16 cellular contexts compared by ENCODE assay signal in genomic region chr1:22738522-22738921, GRCh38.
"Had no signal": no experiment of that assay in that cellular context is flagged by ENCODE, and none has a peak within 500 bp of the region (broad histone marks: within the 10 kb centered on the region; RNA-seq: fewer than 3 reads in every experiment).

No MANE protein-coding gene starts in this region.

- H3K9me3 ChIP-seq: adrenal gland, heart right ventricle, lower lobe of right lung, thoracic aorta had no signal

- H3K4me1 ChIP-seq: parathyroid adenoma had no signal

- H3K4me3 ChIP-seq: adrenal gland, heart right ventricle, lower lobe of right lung, thoracic aorta had no signal

- H3K4me1 Mint-ChIP-seq: activated naive CD4-positive, alpha-beta T cell treated with anti-CD3 and anti-CD28 coated beads, Interleukin-2, amount 10 ng/mL, durations not matched to agents 7 days and 5 days; activated T-helper 17 cell treated with anti-CD3 and anti-CD28 coated beads, Interleukin-2, amount 50 U/mL, for 72 hours; T-helper 17 cell had no signal

- H3K27ac Mint-ChIP-seq: activated naive CD4-positive, alpha-beta T cell treated with anti-CD3 and anti-CD28 coated beads, Interleukin-2, amount 10 ng/mL, durations not matched to agents 7 days and 5 days; activated T-helper 17 cell treated with anti-CD3 and anti-CD28 coated beads, Interleukin-2, amount 50 U/mL, for 72 hours; naive thymus-derived CD4-positive, alpha-beta T cell; stimulated activated naive CD8-positive, alpha-beta T cell treated with anti-CD3 and anti-CD28 coated beads, Interleukin-15, Interleukin-2, amounts not matched to agents 100 ng/mL and 50 ng/mL, for 24 hours had no signal

- H3K36me3 ChIP-seq: adrenal gland, brain microvascular endothelial cell, heart right ventricle, lower lobe of right lung, thoracic aorta had no signal

- H3K27me3 ChIP-seq: adrenal gland, brain microvascular endothelial cell had no signal

- H3K4me3 Mint-ChIP-seq: activated naive CD4-positive, alpha-beta T cell treated with anti-CD3 and anti-CD28 coated beads, Interleukin-2, amount 10 ng/mL, durations not matched to agents 7 days and 5 days; activated T-helper 17 cell treated with anti-CD3 and anti-CD28 coated beads, Interleukin-2, amount 50 U/mL, for 72 hours; naive thymus-derived CD4-positive, alpha-beta T cell; stimulated activated naive CD8-positive, alpha-beta T cell treated with anti-CD3 and anti-CD28 coated beads, Interleukin-15, Interleukin-2, amounts not matched to agents 100 ng/mL and 50 ng/mL, for 24 hours; T-helper 17 cell had no signal

- ATAC-seq: activated T-helper 17 cell treated with anti-CD3 and anti-CD28 coated beads, Interleukin-2, amount 50 U/mL, for 72 hours; heart right ventricle; lower lobe of right lung; naive thymus-derived CD4-positive, alpha-beta T cell; T-helper 17 cell had no signal

- H3K9ac ChIP-seq: parathyroid adenoma had no signal

- H3K27ac ChIP-seq: adrenal gland, heart right ventricle, lower lobe of right lung, parathyroid adenoma, thoracic aorta had no signal

- H3K36me3 Mint-ChIP-seq: activated naive CD4-positive, alpha-beta T cell treated with anti-CD3 and anti-CD28 coated beads, Interleukin-2, amount 10 ng/mL, durations not matched to agents 7 days and 5 days; naive thymus-derived CD4-positive, alpha-beta T cell had no signal

- DNase-seq: activated CD4-positive, alpha-beta T cell treated with anti-CD3 and anti-CD28 coated beads, Interleukin-2, amount 50 U/mL, for 1 hour; activated naive CD4-positive, alpha-beta T cell treated with anti-CD3 and anti-CD28 coated beads, Interleukin-2, amount 10 ng/mL, durations not matched to agents 7 days and 5 days; activated T-cell treated with anti-CD3 and anti-CD28 coated beads for 4 hours; adrenal gland; brain microvascular endothelial cell; heart right ventricle; lower lobe of right lung; naive thymus-derived CD4-positive, alpha-beta T cell; retina; stimulated activated CD4-positive, alpha-beta T cell treated with anti-CD3 and anti-CD28 coated beads, Interleukin-4, amount 100 ng/mL, for 1 hour; stimulated activated CD8-positive, alpha-beta memory T cell treated with anti-CD3 and anti-CD28 coated beads, Interleukin-4, amount 100 ng/mL, for 48 hours; T-helper 17 cell had no signal

- H3K9me3 Mint-ChIP-seq: activated naive CD4-positive, alpha-beta T cell treated with anti-CD3 and anti-CD28 coated beads, Interleukin-2, amount 10 ng/mL, durations not matched to agents 7 days and 5 days; activated T-helper 17 cell treated with anti-CD3 and anti-CD28 coated beads, Interleukin-2, amount 50 U/mL, for 72 hours; naive thymus-derived CD4-positive, alpha-beta T cell; stimulated activated naive CD8-positive, alpha-beta T cell treated with anti-CD3 and anti-CD28 coated beads, Interleukin-15, Interleukin-2, amounts not matched to agents 100 ng/mL and 50 ng/mL, for 24 hours had no signal
